25 cellular contexts compared by ENCODE assay signal in the genomic region with DNA sequence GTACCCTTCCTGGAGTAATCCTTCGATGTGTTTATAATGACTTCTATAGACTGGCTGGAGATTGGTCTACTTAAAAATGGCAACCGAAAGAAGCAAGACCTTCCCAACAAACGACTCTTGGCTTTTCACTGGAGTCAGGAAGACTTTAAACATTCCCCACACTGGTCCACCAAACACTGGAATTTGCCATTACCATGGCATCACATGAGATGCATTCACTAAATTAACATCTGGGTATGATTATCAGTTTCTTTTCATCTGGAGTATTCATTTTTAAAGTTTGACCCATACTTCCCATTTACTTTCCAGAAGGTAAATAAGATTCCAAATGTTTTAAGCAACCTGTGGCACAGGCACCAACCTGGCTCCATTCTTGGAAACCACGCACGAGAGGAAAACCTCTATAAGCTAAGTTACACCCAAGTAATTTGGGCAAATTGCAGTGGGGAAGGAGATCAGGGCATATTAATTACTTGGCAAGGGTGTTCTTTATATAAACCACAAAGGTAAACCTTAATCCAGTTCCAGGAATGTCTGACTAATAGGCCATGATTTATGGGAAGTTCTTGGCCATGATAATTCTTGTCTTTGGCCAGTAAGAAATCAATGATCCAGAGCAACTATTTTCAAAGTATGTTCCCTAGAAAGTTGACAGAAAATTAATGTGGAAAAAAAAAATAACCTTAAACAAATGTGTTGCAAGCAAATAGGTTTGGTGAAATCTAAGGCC.
DNase-seq lines count a peak whose midpoint lies in the region; ATAC-seq and TF ChIP-seq lines count a peak whose summit lies in the region.
"Had no signal": no experiment of that assay in that cellular context is flagged by ENCODE, and none has a peak within 500 bp of the region (broad histone marks: within the 10 kb centered on the region; RNA-seq: fewer than 3 reads in every experiment).

No MANE protein-coding gene starts in this region.

- TF ChIP-seq EP300 in gastroesophageal sphincter (IDR thresholded peaks at IDR 0.05) = no peak

- H3K36me3 ChIP-seq in body of pancreas (replicated peaks in 1 of 2; ENCODE audit: insufficient read depth in 1 of 2, low read depth in 2 of 2) (no peaks in the 10 kb centered on the region), gastroesophageal sphincter (no peaks in the 10 kb centered on the region), prostate gland (no peaks in the 10 kb centered on the region)

- H3K9me3 ChIP-seq in body of pancreas (no peaks in the 10 kb centered on the region), gastroesophageal sphincter (peaks cover 0 to 7% (median 0%) of the 10 kb centered on the region in 3 donors), prostate gland (no peaks in the 10 kb centered on the region)

- H3K27ac ChIP-seq in body of pancreas (peak overlapping the region in 1 of 4 donors; percentile 21), gastroesophageal sphincter (peak overlapping the region in 3 of 4 donors; percentile 9 to 49 (median 24)), prostate gland (no peak overlapping the region)

- intact Hi-C loops in body of pancreas (cut with DNase I) = no loop called here
- intact Hi-C loops in prostate gland (cut with DNase I) = no loop called here

- no peak overlapping the region for H3K4me3 ChIP-seq in body of pancreas
- no peak overlapping the region for H3K4me3 ChIP-seq in gastroesophageal sphincter
- no peak overlapping the region for H3K4me3 ChIP-seq in prostate gland
- H3K4me3 ChIP-seq: smooth muscle cell had no signal

- TF ChIP-seq POLR2A in body of pancreas (IDR thresholded peaks at IDR 0.05) = no peak
- TF ChIP-seq POLR2A in gastroesophageal sphincter (IDR thresholded peaks at IDR 0.05) = no peak
- TF ChIP-seq POLR2A in prostate gland (IDR thresholded peaks at IDR 0.05) = no peak

- H3K27me3 ChIP-seq in body of pancreas (no peaks in the 10 kb centered on the region), gastroesophageal sphincter (no peaks in the 10 kb centered on the region), prostate gland (replicated peaks; ENCODE audit: insufficient read depth) (no peaks in the 10 kb centered on the region)

- peaks cover 29% of the 10 kb centered on the region for H3K4me1 ChIP-seq in body of pancreas
- peaks cover 0 to 39% (median 11%) of the 10 kb centered on the region in 3 donors for H3K4me1 ChIP-seq in gastroesophageal sphincter
- no peaks in the 10 kb centered on the region for H3K4me1 ChIP-seq in prostate gland (replicated peaks)

- ATAC-seq in body of pancreas (peak; percentile 69), gastroesophageal sphincter (no peak), GM21723 (IDR thresholded peaks at IDR 0.05; ENCODE audit: unreplicated experiment) (no peak)
- ATAC-seq: naive thymus-derived CD8-positive, alpha-beta T cell had no signal

- TF ChIP-seq CTCF in body of pancreas (IDR thresholded peaks at IDR 0.05) = no peak
- TF ChIP-seq CTCF in gastroesophageal sphincter (IDR thresholded peaks at IDR 0.05) = no peak
- TF ChIP-seq CTCF in prostate gland (IDR thresholded peaks at IDR 0.05) = no peak

- peak; percentile 18 for DNase-seq in LoVo (ENCODE audit: low spot score)
- DNase-seq in body of pancreas = no peak
- DNase-seq in prostate gland (ENCODE audit: low spot score) = peak; percentile 35
- no peak for DNase-seq in activated naive CD4-positive, alpha-beta T cell treated with anti-CD3 and anti-CD28 coated beads, Interleukin-2, amount 50 U/mL, for 16 hours
- no peak for DNase-seq in AG08395 (ENCODE audit: low spot score)
- DNase-seq in NK-92 treated with Interleukin-12 subunit alpha and Interleukin-12 subunit beta, amount 100 ng/mL, for 24 hours (lab: John Stamatoyannopoulos, UW) = no peak
- DNase-seq: activated CD4-positive, alpha-beta memory T cell treated with anti-CD3 and anti-CD28 coated beads for 36 hours; activated CD4-positive, CD25-positive, alpha-beta regulatory T cell; activated T-cell treated with anti-CD3 and anti-CD28 coated beads for 4 hours; amniotic stem cell; CD8-positive, alpha-beta memory T cell; cerebellar nuclear complex; DMS79; H9; naive thymus-derived CD8-positive, alpha-beta T cell; NCI-H1092 treated with DMSO at 0.1 percent for 48 hours; NCI-H2081 treated with DMSO at 0.1 percent for 48 hours; posterior cingulate gyrus; RPMI8226; stimulated activated CD4-positive, alpha-beta T cell treated with anti-CD3 and anti-CD28 coated beads, Interleukin-2, amount 100 ng/mL, for 48 hours; stimulated activated naive CD4-positive, alpha-beta T cell treated with Interleukin-2 at 50 U/mL for 16 hours; T1000 had no signal

- WGBS in body of pancreas, 2 donors = 71 to 79% methylated on average over 5 of the region's 5 CpGs
- 43 to 87% methylated on average over 3 to 4 of the region's 5 CpGs for WGBS in gastroesophageal sphincter (ENCODE audit: low coverage in 1 of 2), 2 donors
- 66% methylated on average over 5 of the region's 5 CpGs for WGBS in prostate gland

Comparison
In these comparisons a context has a peak if more than half of its experiments do, and no peak if none do; other contexts are left out.
1. DNase-seq: peak in LoVo (single experiment) and prostate gland (single experiment); none in body of pancreas (0 of 4), activated naive CD4-positive, alpha-beta T cell treated with anti-CD3 and anti-CD28 coated beads, Interleukin-2, amount 50 U/mL, for 16 hours (single experiment), AG08395 (single experiment) and NK-92 treated with Interleukin-12 subunit alpha and Interleukin-12 subunit beta, amount 100 ng/mL, for 24 hours (single experiment).
2. H3K27ac ChIP-seq: peak in gastroesophageal sphincter (3 of 4); none in prostate gland (0 of 2).